Comparison of ENCODE assay signal across 8 cellular contexts in the genomic region with DNA sequence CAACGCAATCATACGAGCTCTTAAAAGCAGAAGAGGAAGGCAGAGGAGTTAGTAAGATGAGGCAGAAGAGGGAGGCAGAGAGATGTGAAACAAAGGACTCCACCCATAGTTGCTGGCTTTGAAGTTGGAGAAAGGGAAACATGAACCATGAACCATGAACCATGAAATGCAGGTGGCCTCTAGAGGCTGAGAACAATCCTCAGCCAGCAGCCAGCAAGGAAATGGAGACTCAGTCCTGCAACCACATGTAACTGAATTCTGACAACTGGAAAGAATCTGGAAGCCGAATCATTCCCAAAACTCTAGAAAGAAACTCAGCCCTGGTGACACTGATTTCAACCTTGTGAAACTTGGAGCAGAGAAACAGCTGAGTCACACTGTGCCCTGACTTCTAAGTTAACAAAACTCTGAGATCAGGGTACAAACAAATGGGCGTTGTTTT. TPM values are rescaled to one million over a fixed set of nuclear protein-coding genes. Genes with fewer than 3 reads are reported as not detected.
DNase-seq lines count a peak whose midpoint lies in the region; ATAC-seq lines count a peak whose summit lies in the region.

No MANE protein-coding gene starts in this region.

- H3K9me3 ChIP-seq in mucosa of rectum (ENCODE audit: control insufficient read depth in 2 of 2, low read length in 2 of 2), result no peaks in the 10 kb centered on the region

- H3K4me1 Mint-ChIP-seq in activated CD4-positive, alpha-beta T cell treated with anti-CD3 and anti-CD28 coated beads, Interleukin-2, amount 10 ng/mL, durations not matched to agents 7 days and 5 days, result peaks cover 51% of the 10 kb centered on the region

- H3K27ac Mint-ChIP-seq in activated CD4-positive, alpha-beta T cell treated with anti-CD3 and anti-CD28 coated beads, Interleukin-2, amount 10 ng/mL, durations not matched to agents 7 days and 5 days, result no peak overlapping the region

- H3K36me3 ChIP-seq in mucosa of rectum (ENCODE audit: control insufficient read depth in 2 of 2, insufficient read depth in 2 of 2, low read length in 2 of 2), result no peaks in the 10 kb centered on the region

- no peak overlapping the region for H3K4me3 Mint-ChIP-seq in activated CD4-positive, alpha-beta T cell treated with anti-CD3 and anti-CD28 coated beads, Interleukin-2, amount 10 ng/mL, durations not matched to agents 7 days and 5 days

- H3K27ac ChIP-seq in angular gyrus (ENCODE audit: low read depth, low read length) (peak overlapping the region; percentile 44), mucosa of rectum (ENCODE audit: low read depth in 2 of 2, low read length in 2 of 2) (peak overlapping the region; percentile 65 to 74)

- no peaks in the 10 kb centered on the region for H3K27me3 ChIP-seq in mucosa of rectum (ENCODE audit: control insufficient read depth in 2 of 2, insufficient read depth in 2 of 2, low read length in 2 of 2)

- POLR2A ChIA-PET in activated CD4-positive, alpha-beta T cell treated with anti-CD3 and anti-CD28 coated beads, Interleukin-2, amount 10 ng/mL, durations not matched to agents 7 days and 5 days (lab: Charles Lee), result no interaction called here

- peak overlapping the region in 1 of 2 donors; percentile 26 for H3K4me3 ChIP-seq in mucosa of rectum (ENCODE audit: low read length in 2 of 2)

- no peaks in the 10 kb centered on the region for H3K27me3 Mint-ChIP-seq in activated CD4-positive, alpha-beta T cell treated with anti-CD3 and anti-CD28 coated beads, Interleukin-2, amount 10 ng/mL, durations not matched to agents 7 days and 5 days

- H3K9ac ChIP-seq in mucosa of rectum (ENCODE audit: low read depth in 1 of 2, low read length in 2 of 2), result no peak overlapping the region

- peak; percentile 61 for DNase-seq in activated CD4-positive, alpha-beta T cell treated with anti-CD3 and anti-CD28 coated beads, Interleukin-2, amount 10 ng/mL, durations not matched to agents 7 days and 5 days
- DNase-seq in activated CD4-positive, alpha-beta T cell treated with anti-CD3 and anti-CD28 coated beads, Interleukin-2, amount 50 U/mL, for 1 hour, result no peak
- peak; percentile 28 for DNase-seq in KBM-7
- no peak for DNase-seq in OCI-M2 (lab: John Stamatoyannopoulos, UW; ENCODE audit: unreplicated experiment)

- in situ Hi-C loops in KBM-7 (cut with MboI; ENCODE audit: low pct_unique_long_range_greater_than_20kb, low sequenced_read_pairs), result no loop called here

- H3K36me3 Mint-ChIP-seq in activated CD4-positive, alpha-beta T cell treated with anti-CD3 and anti-CD28 coated beads, Interleukin-2, amount 10 ng/mL, durations not matched to agents 7 days and 5 days (ENCODE audit: low read depth), result peaks cover 13% of the 10 kb centered on the region

- CTCF ChIA-PET in activated CD4-positive, alpha-beta T cell treated with anti-CD3 and anti-CD28 coated beads, Interleukin-2, amount 10 ng/mL, durations not matched to agents 7 days and 5 days (lab: Charles Lee), result interaction anchor here (1.0 kb wide), 1 partner anchor 92 kb away, joined by 3 read pairs; no protein-coding TSS in a partner anchor

- ATAC-seq in GM21576 (IDR thresholded peaks at IDR 0.05; ENCODE audit: unreplicated experiment) (peak; percentile 68), HG03521 (IDR thresholded peaks at IDR 0.05; ENCODE audit: unreplicated experiment) (no peak)

- H3K9me3 Mint-ChIP-seq in activated CD4-positive, alpha-beta T cell treated with anti-CD3 and anti-CD28 coated beads, Interleukin-2, amount 10 ng/mL, durations not matched to agents 7 days and 5 days, result no peaks in the 10 kb centered on the region

- H3K4me1 ChIP-seq in mucosa of rectum (ENCODE audit: control insufficient read depth in 2 of 2, insufficient read depth in 2 of 2, low read length in 2 of 2), result peaks cover 13 to 20% of the 10 kb centered on the region in 2 donors

RNA-seq across cellular contexts. Expression of gene DIPK1A, which starts 10.1 kb away (rescaled TPM):
- total RNA-seq in activated CD4-positive, alpha-beta T cell treated with anti-CD3 and anti-CD28 coated beads, Interleukin-2, amount 10 ng/mL, durations not matched to agents 7 days and 5 days, result 10 to 100 TPM; 17.7 to 19.1 TPM

Comparison
In these comparisons a context has a peak if more than half of its experiments do, and no peak if none do; other contexts are left out.
1. DNase-seq: peak in activated CD4-positive, alpha-beta T cell treated with anti-CD3 and anti-CD28 coated beads, Interleukin-2, amount 10 ng/mL, durations not matched to agents 7 days and 5 days (single experiment) and KBM-7 (single experiment); none in activated CD4-positive, alpha-beta T cell treated with anti-CD3 and anti-CD28 coated beads, Interleukin-2, amount 50 U/mL, for 1 hour (single experiment) and OCI-M2 (single experiment).